Comparison of ENCODE assay signal across 35 cellular contexts in the genomic region with DNA sequence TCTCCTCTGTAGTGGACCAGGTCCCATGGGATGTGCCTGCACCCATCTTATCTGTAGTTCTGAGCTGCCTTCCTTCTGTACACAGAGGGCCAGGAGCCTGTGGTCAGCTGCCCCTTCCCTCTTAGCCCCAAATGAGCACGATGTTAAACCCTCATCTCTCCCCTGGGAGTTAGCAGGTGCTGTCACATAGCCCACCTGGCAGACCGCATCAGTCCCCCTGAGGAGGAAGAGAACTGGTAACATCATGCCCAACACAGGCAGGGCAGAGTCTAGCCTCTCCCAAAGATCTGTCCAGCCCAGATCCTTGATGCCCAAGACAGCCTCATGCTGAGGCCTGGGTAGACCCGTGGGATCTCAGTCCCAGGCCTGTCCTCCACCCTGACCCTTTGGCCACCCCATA. TPM values are rescaled to one million over a fixed set of nuclear protein-coding genes. Genes with fewer than 3 reads are reported as not detected.
"Had no signal": no experiment of that assay in that cellular context is flagged by ENCODE, and none has a peak within 500 bp of the region (broad histone marks: within the 10 kb centered on the region; RNA-seq: fewer than 3 reads in every experiment).

No MANE protein-coding gene starts in this region.

- H3K27me3 ChIP-seq: adrenal gland, brain microvascular endothelial cell, gastroesophageal sphincter, heart left ventricle, vagina had no signal

- H3K4me3 ChIP-seq: adrenal gland, smooth muscle cell, vagina had no signal

- H3K27ac Mint-ChIP-seq: activated naive CD4-positive, alpha-beta T cell treated with anti-CD3 and anti-CD28 coated beads for 36 hours; activated naive CD8-positive, alpha-beta T cell treated with anti-CD3 and anti-CD28 coated beads for 36 hours; effector memory CD8-positive, alpha-beta T cell; progenitor cell of endocrine pancreas had no signal

- H3K36me3 ChIP-seq: adrenal gland, brain microvascular endothelial cell, gastroesophageal sphincter, vagina had no signal

- H3K4me1 Mint-ChIP-seq: activated naive CD8-positive, alpha-beta T cell treated with anti-CD3 and anti-CD28 coated beads for 36 hours had no signal

- H3K9me3 ChIP-seq: adrenal gland, gastroesophageal sphincter, heart left ventricle, left ventricle myocardium inferior, vagina had no signal

- ATAC-seq: effector memory CD8-positive, alpha-beta T cell; gastroesophageal sphincter; heart left ventricle had no signal

- H3K4me1 ChIP-seq: adrenal gland, vagina had no signal

- H3K9me3 Mint-ChIP-seq: activated naive CD4-positive, alpha-beta T cell treated with anti-CD3 and anti-CD28 coated beads for 36 hours; activated naive CD8-positive, alpha-beta T cell treated with anti-CD3 and anti-CD28 coated beads for 36 hours; effector memory CD8-positive, alpha-beta T cell; nephron had no signal

- H3K27me3 Mint-ChIP-seq: activated naive CD8-positive, alpha-beta T cell treated with anti-CD3 and anti-CD28 coated beads for 36 hours had no signal

- H3K27ac ChIP-seq: brain microvascular endothelial cell, gastroesophageal sphincter, vagina had no signal

- DNase-seq: activated CD4-positive, alpha-beta T cell treated with anti-CD3 and anti-CD28 coated beads for 4 hours; activated CD4-positive, alpha-beta T cell treated with anti-CD3 and anti-CD28 coated beads, Interleukin-2, amount 50 U/mL, for 4 hours; activated CD4-positive, CD25-positive, alpha-beta regulatory T cell; activated effector memory CD4-positive, alpha-beta T cell treated with Interleukin-2 at 50 U/mL for 16 hours; activated naive CD4-positive, alpha-beta T cell treated with anti-CD3 and anti-CD28 coated beads for 36 hours; activated naive CD8-positive, alpha-beta T cell treated with anti-CD3 and anti-CD28 coated beads for 36 hours; activated T-cell treated with anti-CD3 and anti-CD28 coated beads for 4 hours; adrenal gland; brain microvascular endothelial cell; cortex of kidney; effector memory CD8-positive, alpha-beta T cell; kidney glomerular epithelial cell; left ventricle myocardium inferior; stimulated activated CD4-positive, alpha-beta T cell treated with anti-CD3 and anti-CD28 coated beads, Interleukin-15, amount 100 ng/mL, for 24 hours; stimulated activated CD4-positive, alpha-beta T cell treated with anti-CD3 and anti-CD28 coated beads, Interleukin-2, amount 100 ng/mL, for 24 hours; stimulated activated naive CD4-positive, alpha-beta T cell; trophoblast cell had no signal

- H3K36me3 Mint-ChIP-seq: activated naive CD8-positive, alpha-beta T cell treated with anti-CD3 and anti-CD28 coated beads for 36 hours had no signal

- H3K4me3 Mint-ChIP-seq: activated naive CD4-positive, alpha-beta T cell treated with anti-CD3 and anti-CD28 coated beads for 36 hours; activated naive CD8-positive, alpha-beta T cell treated with anti-CD3 and anti-CD28 coated beads for 36 hours; effector memory CD8-positive, alpha-beta T cell; nephron had no signal

RNA-seq across cellular contexts. Expression of a gene that starts 4.7 kb away (rescaled TPM):
- total RNA-seq: activated naive CD4-positive, alpha-beta T cell treated with anti-CD3 and anti-CD28 coated beads for 36 hours; fibroblast of lung; osteocyte had no signal

RNA-seq across cellular contexts. Expression of a gene that starts 20.1 kb away (rescaled TPM):
- total RNA-seq: activated naive CD4-positive, alpha-beta T cell treated with anti-CD3 and anti-CD28 coated beads for 36 hours; activated naive CD8-positive, alpha-beta T cell treated with anti-CD3 and anti-CD28 coated beads for 36 hours; adrenal gland; cardiac septum; cerebellum; endothelial cell of umbilical vein; fibroblast of lung; fibroblast of villous mesenchyme; heart left ventricle; left ventricle myocardium inferior; lung microvascular endothelial cell; osteocyte; T-helper 1 cell treated with Interleukin-12 subunit alpha and Interleukin-12 subunit beta and Interleukin-4 antibody, amounts not matched to agents 30 ng/mL and 1 ng/mL, for 36 hours; temporal lobe had no signal
- polyA plus RNA-seq: adrenal gland, endothelial cell of umbilical vein, fibroblast of lung, heart left ventricle had no signal

RNA-seq across cellular contexts. Expression of a gene that starts 32.2 kb away (rescaled TPM):
- total RNA-seq: activated naive CD4-positive, alpha-beta T cell treated with anti-CD3 and anti-CD28 coated beads for 36 hours; activated naive CD8-positive, alpha-beta T cell treated with anti-CD3 and anti-CD28 coated beads for 36 hours; astrocyte; cerebellum; fibroblast of lung; fibroblast of villous mesenchyme; mucosa of gallbladder; osteocyte; renal cortical epithelial cell; smooth muscle cell; T-helper 1 cell treated with Interleukin-12 subunit alpha and Interleukin-12 subunit beta and Interleukin-4 antibody, amounts not matched to agents 30 ng/mL and 1 ng/mL, for 36 hours; temporal lobe; vagina had no signal
- polyA plus RNA-seq: fibroblast of lung, smooth muscle cell had no signal

RNA-seq across cellular contexts. Expression of a gene that starts 35.7 kb away (rescaled TPM):
- total RNA-seq: cardiac septum; endothelial cell of umbilical vein; fibroblast of lung; left ventricle myocardium inferior; lung microvascular endothelial cell; osteocyte; T-helper 1 cell treated with Interleukin-12 subunit alpha and Interleukin-12 subunit beta and Interleukin-4 antibody, amounts not matched to agents 30 ng/mL and 1 ng/mL, for 36 hours had no signal
